In the genomic region with DNA sequence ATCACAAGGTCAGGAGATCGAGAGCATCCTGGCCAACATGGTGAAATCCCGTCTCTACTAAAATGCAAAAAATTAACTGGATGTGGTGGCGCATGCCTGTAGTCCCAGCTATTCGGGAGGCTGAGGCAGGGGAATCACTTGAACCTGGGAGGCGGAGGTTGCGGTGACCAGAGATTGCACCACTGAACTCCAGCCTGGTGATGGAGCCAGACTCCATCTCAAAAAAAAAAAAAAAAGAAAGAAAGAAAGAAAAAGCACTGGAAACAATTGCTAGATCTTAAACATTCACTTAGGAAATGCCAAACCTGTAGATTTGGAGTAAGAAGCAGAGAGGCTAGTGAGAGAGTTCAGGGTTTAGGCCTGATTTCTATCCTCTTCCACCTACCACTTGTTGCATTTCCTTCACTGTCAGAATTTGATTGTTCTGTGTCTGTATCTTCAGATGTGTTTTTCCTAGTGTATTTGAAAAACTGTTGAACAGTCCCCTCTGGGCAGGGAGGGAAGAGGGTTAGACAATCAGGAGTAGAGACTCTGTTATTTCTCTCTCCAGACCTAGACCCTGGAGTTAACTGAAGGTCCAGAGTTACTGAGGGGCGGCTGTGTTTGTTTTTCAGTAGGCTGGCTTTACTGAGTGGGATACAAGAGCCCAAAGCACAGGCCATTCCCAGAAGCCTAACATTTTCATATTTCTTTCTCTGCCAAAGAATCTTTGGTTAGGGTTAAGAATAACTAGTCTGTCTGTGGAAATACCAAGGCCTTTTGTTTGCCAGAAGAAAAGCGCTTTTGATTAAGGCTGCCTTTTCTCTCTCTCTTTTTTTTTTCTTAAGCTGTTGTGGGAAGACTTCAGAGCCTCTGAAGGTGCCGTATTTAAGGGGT, we compare ENCODE assay signal across 12 cellular contexts. TPM values are rescaled to one million over a fixed set of nuclear protein-coding genes. Genes with fewer than 3 reads are reported as not detected.
A peak's percentile ranks its signal among the peaks of the same experiment; 100 is the strongest.
DNase-seq lines count a peak whose midpoint lies in the region; ATAC-seq, FAIRE-seq and TF ChIP-seq lines count a peak whose summit lies in the region.
"Had no signal": no experiment of that assay in that cellular context is flagged by ENCODE, and none has a peak within 500 bp of the region (broad histone marks: within the 10 kb centered on the region; RNA-seq: fewer than 3 reads in every experiment).

No MANE protein-coding gene starts in this region.

- peak overlapping the region; percentile 56 for H3K4me2 ChIP-seq in astrocyte (ENCODE audit: low read length)

- ATAC-seq in heart left ventricle, result peak in 3 of 4 donors; percentile 15 to 48 (median 22)
- no peak for ATAC-seq in CD4-positive, alpha-beta T cell (ENCODE audit: poor library complexity)
- ATAC-seq: T-cell had no signal

- H3K4me1 ChIP-seq in Caco-2 (peaks cover 60% of the 10 kb centered on the region), astrocyte (ENCODE audit: insufficient read depth, low read length) (peaks cover 40% of the 10 kb centered on the region), heart left ventricle (peaks cover 3 to 64% (median 40%) of the 10 kb centered on the region in 12 donors)

- H3K27me3 Mint-ChIP-seq in Caco-2 (ENCODE audit: insufficient read depth, unreplicated experiment) (no peaks in the 10 kb centered on the region), astrocyte (ENCODE audit: low read depth, unreplicated experiment) (no peaks in the 10 kb centered on the region)
- no peaks in the 10 kb centered on the region for H3K27me3 Mint-ChIP-seq in CD4-positive, alpha-beta T cell
- H3K27me3 Mint-ChIP-seq: T-cell had no signal

- H3K36me3 Mint-ChIP-seq in Caco-2 (ENCODE audit: insufficient read depth, unreplicated experiment) (peaks cover 6% of the 10 kb centered on the region), astrocyte (ENCODE audit: low read depth, unreplicated experiment) (peaks cover 3% of the 10 kb centered on the region)
- H3K36me3 Mint-ChIP-seq in CD4-positive, alpha-beta T cell (ENCODE audit: low read depth), result no peaks in the 10 kb centered on the region
- H3K36me3 Mint-ChIP-seq: memory B cell, T-cell had no signal

- H3K4me3 Mint-ChIP-seq in Caco-2 (ENCODE audit: unreplicated experiment), result no peak overlapping the region
- peak overlapping the region; percentile 50 for H3K4me3 Mint-ChIP-seq in astrocyte (ENCODE audit: unreplicated experiment)
- no peak overlapping the region for H3K4me3 Mint-ChIP-seq in CD4-positive, alpha-beta T cell
- H3K4me3 Mint-ChIP-seq: memory B cell, T-cell had no signal

- H3K27ac ChIP-seq in astrocyte (ENCODE audit: low read depth, low read length) (peak overlapping the region; percentile 14), heart left ventricle (peak overlapping the region in 10 of 12 donors; percentile 1 to 79 (median 58))
- H3K27ac ChIP-seq in CD4-positive, alpha-beta T cell (ENCODE audit: low read depth, low read length), result no peak overlapping the region

- H3K27me3 ChIP-seq in Caco-2 (replicated peaks; ENCODE audit: control insufficient read depth, insufficient read depth, low read length) (no peaks in the 10 kb centered on the region), astrocyte (ENCODE audit: insufficient read depth, low read length) (no peaks in the 10 kb centered on the region), heart left ventricle (no peaks in the 10 kb centered on the region)
- no peaks in the 10 kb centered on the region for H3K27me3 ChIP-seq in CD4-positive, alpha-beta T cell (ENCODE audit: control insufficient read depth, insufficient read depth, low read length)

- H3K4me1 Mint-ChIP-seq in Caco-2 (ENCODE audit: low read depth, unreplicated experiment) (peaks cover 32% of the 10 kb centered on the region), astrocyte (ENCODE audit: low read depth, unreplicated experiment) (peaks cover 84% of the 10 kb centered on the region)
- H3K4me1 Mint-ChIP-seq in CD4-positive, alpha-beta T cell (ENCODE audit: low read depth), result no peaks in the 10 kb centered on the region
- H3K4me1 Mint-ChIP-seq: memory B cell, T-cell had no signal

- FAIRE-seq in astrocyte (lab: Jason Lieb, UNC), result no peak

- WGBS in heart left ventricle, 4 donors, result 80 to 87% (median 83%) methylated on average over 9 of the region's 9 CpGs

- peak overlapping the region; percentile 42 for H3K9ac ChIP-seq in astrocyte (ENCODE audit: low read length)

- H3K36me3 ChIP-seq in Caco-2 (ENCODE audit: control insufficient read depth, insufficient read depth, low read length), result no peaks in the 10 kb centered on the region
- no peaks in the 10 kb centered on the region for H3K36me3 ChIP-seq in astrocyte (ENCODE audit: insufficient read depth, low read length)
- H3K36me3 ChIP-seq in heart left ventricle, result no peaks in the 10 kb centered on the region

- H3K9me3 Mint-ChIP-seq in Caco-2 (ENCODE audit: unreplicated experiment) (no peaks in the 10 kb centered on the region), astrocyte (ENCODE audit: unreplicated experiment) (no peaks in the 10 kb centered on the region)
- H3K9me3 Mint-ChIP-seq in CD4-positive, alpha-beta T cell, result no peaks in the 10 kb centered on the region
- H3K9me3 Mint-ChIP-seq: memory B cell, T-cell had no signal

- CTCF ChIA-PET in Caco-2 (lab: Charles Lee), result interaction anchor here (0.5 to 1.0 kb wide), 4 partner anchors 15 to 85 kb away, joined by 3 to 4 read pairs (median 3); no protein-coding TSS in a partner anchor
- CTCF ChIA-PET in CD4-positive, alpha-beta T cell (lab: Charles Lee), result no interaction called here

- POLR2A ChIA-PET in Caco-2 (lab: Charles Lee), result no interaction called here
- POLR2A ChIA-PET in CD4-positive, alpha-beta T cell (lab: Charles Lee), result no interaction called here

- H2AFZ ChIP-seq in astrocyte (ENCODE audit: low read depth, low read length), result no peak overlapping the region

- H3K4me3 ChIP-seq in Caco-2 (ENCODE audit: low read depth, low read length) (no peak overlapping the region), astrocyte (ENCODE audit: insufficient read depth, low read depth, low read length) (no peak overlapping the region), heart left ventricle (no peak overlapping the region)

- peaks cover 39% of the 10 kb centered on the region for H4K20me1 ChIP-seq in astrocyte (ENCODE audit: insufficient read depth, low read length)

- peaks cover 93% of the 10 kb centered on the region for H3K79me2 ChIP-seq in astrocyte (ENCODE audit: insufficient read depth, low read length)

- H3K9me3 ChIP-seq in Caco-2 (no peaks in the 10 kb centered on the region), astrocyte (ENCODE audit: insufficient read depth, low read depth, low read length) (no peaks in the 10 kb centered on the region), heart left ventricle (no peaks in the 10 kb centered on the region)
- no peaks in the 10 kb centered on the region for H3K9me3 ChIP-seq in CD4-positive, alpha-beta T cell (ENCODE audit: control insufficient read depth, low read length)

- no peak for DNase-seq in Caco-2
- peak; percentile 64 for DNase-seq in astrocyte (ENCODE audit: low read depth)
- DNase-seq in heart left ventricle, result no peak
- DNase-seq in pons (ENCODE audit: low spot score), result peak; percentile 75
- no peak for DNase-seq in CD4-positive, alpha-beta T cell
- no peak for DNase-seq in dermis blood vessel endothelial cell
- DNase-seq in UCSD-AML1 (lab: John Stamatoyannopoulos, UW; ENCODE audit: unreplicated experiment), result no peak
- no peak for DNase-seq in cerebellar nuclear complex (lab: John Stamatoyannopoulos, UW)
- DNase-seq: activated CD8-positive, alpha-beta memory T cell treated with anti-CD3 and anti-CD28 coated beads, Interleukin-2, amount 50 U/mL, for 48 hours; effector CD4-positive, alpha-beta T cell; T-cell had no signal

- TF ChIP-seq POLR2A in heart left ventricle (IDR thresholded peaks at IDR 0.05), result no peak

- intact Hi-C loops in Caco-2 (cut with micrococcal nuclease; ENCODE audit: unreplicated experiment) (loop anchor here (5.0 kb wide), 1 partner anchor 204 kb away; no protein-coding TSS in a partner anchor), heart left ventricle (cut with DNase I) (loop anchor here in 2 of 10 donors (5.0 kb wide), 2 partner anchors 36 to 46 kb away; no protein-coding TSS in a partner anchor)
- intact Hi-C loops in CD4-positive, alpha-beta T cell (cut with DNase I, micrococcal nuclease), result no loop called here

- TF ChIP-seq CTCF in Caco-2 (IDR thresholded peaks at IDR 0.05; ENCODE audit: insufficient read depth in 1 of 2, low read depth in 1 of 2, low read length in 1 of 2, severe bottlenecking in 1 of 2, unreplicated experiment in 1 of 2) (no peak), astrocyte (IDR thresholded peaks at IDR 0.05; ENCODE audit: insufficient read depth, low read depth, low read length) (no peak), heart left ventricle (IDR thresholded peaks at IDR 0.05) (peak in 2 of 12 donors; percentile 15 to 24)
- TF ChIP-seq CTCF in CD4-positive, alpha-beta T cell (IDR thresholded peaks at IDR 0.05), result no peak

- H3K27ac Mint-ChIP-seq in Caco-2 (ENCODE audit: unreplicated experiment), result peak overlapping the region; percentile 16
- peak overlapping the region; percentile 93 for H3K27ac Mint-ChIP-seq in astrocyte (ENCODE audit: unreplicated experiment)
- no peak overlapping the region for H3K27ac Mint-ChIP-seq in CD4-positive, alpha-beta T cell
- H3K27ac Mint-ChIP-seq: memory B cell, T-cell had no signal

- no TSS peak for BruUV-seq in Caco-2 (replicated peaks; lab: Mats Ljungman, UMichigan)

RNA-seq across cellular contexts. Expression of a gene that starts 31.1 kb away (rescaled TPM):
- 104 and 114 TPM in 2 replicates for total RNA-seq in Caco-2 (2022)
- 592 and 694 TPM in 2 replicates for total RNA-seq in astrocyte
- total RNA-seq in heart left ventricle, result 100 to 1,000 TPM; 183 to 436 (median 290) TPM
- 100 to 1,000 TPM; 102 to 120 TPM for polyA plus RNA-seq in heart left ventricle
- total RNA-seq in CD4-positive, alpha-beta T cell, result 100 to 1,000 TPM; 248 to 252 TPM
- 653 and 751 TPM in 2 replicates for total RNA-seq in dermis blood vessel endothelial cell

Comparison
In these comparisons a context has a peak if more than half of its experiments do, and no peak if none do; other contexts are left out.
1. DNase-seq: peak in astrocyte (single experiment) and pons (single experiment); none in Caco-2 (0 of 2), heart left ventricle (0 of 5), CD4-positive, alpha-beta T cell (0 of 10), dermis blood vessel endothelial cell (single experiment), UCSD-AML1 (single experiment) and cerebellar nuclear complex (0 of 2).